ENCODE assay signal across 2 cellular contexts in the genomic region with DNA sequence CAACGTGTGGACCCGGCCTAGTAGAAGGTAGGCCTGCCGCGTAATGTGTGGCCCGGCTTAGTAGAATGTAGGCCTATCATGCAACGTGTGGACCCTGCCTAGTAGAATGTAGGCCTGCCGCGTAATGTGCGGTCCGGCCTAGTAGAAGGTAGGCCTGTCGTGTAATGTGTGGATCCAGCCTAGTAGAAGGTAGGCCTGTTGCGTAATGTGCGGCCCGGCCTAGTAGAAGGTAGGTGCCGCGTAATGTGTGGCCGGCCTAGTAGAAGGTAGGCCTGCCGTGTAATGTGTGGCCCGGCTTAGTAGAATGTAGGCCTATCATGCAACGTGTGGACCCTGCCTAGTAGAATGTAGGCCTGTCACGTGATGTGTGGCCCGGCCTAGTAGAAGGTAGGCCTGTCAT.
TF ChIP-seq lines count a peak whose summit lies in the region.

No MANE protein-coding gene starts in this region.

TF ChIP-seq in GM12891, 5 proteins besides CTCF, POLR2A, EP300 and RAD21:
- TF ChIP-seq TAF1 (IDR thresholded peaks at IDR 0.05; ENCODE audit: low read depth, low read length) (no peak), SPI1 (IDR thresholded peaks at IDR 0.05; ENCODE audit: low read depth, low read length) (no peak), PAX5 (IDR thresholded peaks at IDR 0.05; ENCODE audit: insufficient read depth, low read length, severe bottlenecking) (no peak), POU2F2 (IDR thresholded peaks at IDR 0.05; ENCODE audit: low read depth, low read length) (no peak), POLR2AphosphoS5 (IDR thresholded peaks at IDR 0.05; ENCODE audit: low read depth, low read length) (no peak)
TF ChIP-seq in GM12891: peak in this region for 0.

TF ChIP-seq in K562, 482 proteins besides CTCF, POLR2A, EP300 and RAD21:
- TF ChIP-seq, protein P1, sequence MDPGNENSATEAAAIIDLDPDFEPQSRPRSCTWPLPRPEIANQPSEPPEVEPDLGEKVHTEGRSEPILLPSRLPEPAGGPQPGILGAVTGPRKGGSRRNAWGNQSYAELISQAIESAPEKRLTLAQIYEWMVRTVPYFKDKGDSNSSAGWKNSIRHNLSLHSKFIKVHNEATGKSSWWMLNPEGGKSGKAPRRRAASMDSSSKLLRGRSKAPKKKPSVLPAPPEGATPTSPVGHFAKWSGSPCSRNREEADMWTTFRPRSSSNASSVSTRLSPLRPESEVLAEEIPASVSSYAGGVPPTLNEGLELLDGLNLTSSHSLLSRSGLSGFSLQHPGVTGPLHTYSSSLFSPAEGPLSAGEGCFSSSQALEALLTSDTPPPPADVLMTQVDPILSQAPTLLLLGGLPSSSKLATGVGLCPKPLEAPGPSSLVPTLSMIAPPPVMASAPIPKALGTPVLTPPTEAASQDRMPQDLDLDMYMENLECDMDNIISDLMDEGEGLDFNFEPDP (CRISPR knock-in tag; IDR thresholded peaks at IDR 0.05) = no peak
- TF ChIP-seq ZZZ3 (IDR thresholded peaks at IDR 0.05) (no peak), DPF2 (IDR thresholded peaks at IDR 0.05) (no peak), SAP30 (IDR thresholded peaks at IDR 0.05; ENCODE audit: borderline replicate concordance, insufficient read depth, low read depth, low read length, poor library complexity, severe bottlenecking) (no peak), HMG20A (CRISPR knock-in tag; conservative IDR thresholded peaks at IDR 0.05) (no peak), RAD51 (IDR thresholded peaks at IDR 0.05; ENCODE audit: borderline replicate concordance, low read depth) (no peak), CEBPG (CRISPR knock-in tag; IDR thresholded peaks at IDR 0.05) (0 out of 2 replicates have a peak, but pooled peaks have one; percentile 16), CEBPG (tag; conservative IDR thresholded peaks at IDR 0.05 in 1 of 2, IDR thresholded peaks at IDR 0.05 in 1 of 2) (no peak)
